13 cellular contexts compared by ENCODE assay signal in the genomic region with DNA sequence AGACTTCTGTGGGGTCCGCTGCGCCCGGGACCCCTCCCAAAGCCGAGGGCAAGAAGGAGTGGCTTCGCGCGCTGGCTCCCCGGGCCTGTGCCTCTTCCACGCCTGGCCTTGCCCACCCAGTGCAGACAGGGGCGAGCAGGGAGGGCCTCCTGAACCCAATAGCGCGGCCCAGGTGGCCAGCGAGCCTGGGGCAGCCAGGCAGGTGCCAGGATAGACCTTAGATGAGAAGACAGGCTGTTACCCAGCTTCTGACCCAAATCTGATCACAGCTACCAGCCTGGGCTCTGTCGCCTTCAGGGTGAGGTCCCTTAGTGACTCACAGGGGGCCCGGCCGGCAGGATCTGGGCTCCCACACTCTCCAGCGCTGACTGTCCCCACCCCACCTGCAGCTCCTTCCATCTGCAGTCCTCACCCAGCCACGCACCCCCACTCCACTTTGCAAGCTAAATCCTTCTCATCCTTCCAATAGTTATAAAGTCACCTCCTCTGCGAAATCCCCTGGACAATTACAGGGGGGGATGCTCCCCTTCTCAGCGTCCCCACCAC. TPM values are rescaled to one million over a fixed set of nuclear protein-coding genes. Genes with fewer than 3 reads are reported as not detected.
DNase-seq lines count a peak whose midpoint lies in the region; ATAC-seq and TF ChIP-seq lines count a peak whose summit lies in the region.
"Had no signal": no experiment of that assay in that cellular context is flagged by ENCODE, and none has a peak within 500 bp of the region (broad histone marks: within the 10 kb centered on the region; RNA-seq: fewer than 3 reads in every experiment).

No MANE protein-coding gene starts in this region.

- H3K27me3 ChIP-seq in left lung, result peaks cover 0 to 12% of the 10 kb centered on the region in 2 donors

- no peak overlapping the region for H3K27ac ChIP-seq in left lung
- H3K27ac ChIP-seq: VCaP had no signal

- CTCF ChIA-PET in WTC11 (lab: Charles Lee), result interaction anchor here (3.5 kb wide), 1 partner anchor 14 kb away, joined by 34 read pairs; no protein-coding TSS in a partner anchor

- H3K4me3 ChIP-seq in left lung, result peak overlapping the region; percentile 6 to 19

- ATAC-seq in left lung (peak; percentile 20), GM18498 (IDR thresholded peaks at IDR 0.05; ENCODE audit: unreplicated experiment) (no peak), WTC11 (no peak; the same call in 1 of the 2 replicates)
- peak; percentile 9 for ATAC-seq in stimulated activated effector memory CD8-positive, alpha-beta T cell treated with anti-CD3 and anti-CD28 coated beads, Interleukin-12 subunit alpha, Interleukin-12 subunit beta, amount 100 ng/mL, for 72 hours

- peaks cover 12% of the 10 kb centered on the region for H3K27me3 Mint-ChIP-seq in dendritic cell treated with granulocyte-macrophage colony-stimulating factor and Interleukin-4, amounts not matched to agents 40 ng/mL and 50 ng/mL, for 4 days
- no peaks in the 10 kb centered on the region; the same call in 1 of the 2 replicates for H3K27me3 Mint-ChIP-seq in WTC11 (ENCODE audit: low read depth)

- peaks cover 6 to 23% of the 10 kb centered on the region in 2 donors for H3K4me1 ChIP-seq in left lung

- peak overlapping the region; percentile 56 for H3K4me3 Mint-ChIP-seq in dendritic cell treated with granulocyte-macrophage colony-stimulating factor and Interleukin-4, amounts not matched to agents 40 ng/mL and 50 ng/mL, for 4 days
- no peak overlapping the region for H3K4me3 Mint-ChIP-seq in stimulated activated effector memory CD8-positive, alpha-beta T cell treated with anti-CD3 and anti-CD28 coated beads, Interleukin-12 subunit alpha, Interleukin-12 subunit beta, amount 100 ng/mL, for 72 hours
- no peak overlapping the region for H3K4me3 Mint-ChIP-seq in WTC11
- H3K4me3 Mint-ChIP-seq: activated naive CD8-positive, alpha-beta T cell treated with anti-CD3 and anti-CD28 coated beads, Interleukin-2, amount 10 ng/mL, durations not matched to agents 7 days and 5 days; natural killer cell treated with Interleukin-12 subunit alpha and Interleukin-12 subunit beta and Interleukin-15 and Interleukin-18, amount 100 ng/mL, for 72 hours had no signal

- POLR2A ChIA-PET in WTC11 (lab: Charles Lee), result no interaction called here

- intact Hi-C loops in dendritic cell treated with granulocyte-macrophage colony-stimulating factor and Interleukin-4, amounts not matched to agents 40 ng/mL and 50 ng/mL, for 4 days (cut with micrococcal nuclease), result no loop called here
- intact Hi-C loops in left lung (cut with DNase I), result no loop called here

- in situ Hi-C loops in GM13976 (cut with MboI; ENCODE audit: low sequenced_read_pairs, unreplicated experiment), result no loop called here

- H3K27ac Mint-ChIP-seq in dendritic cell treated with granulocyte-macrophage colony-stimulating factor and Interleukin-4, amounts not matched to agents 40 ng/mL and 50 ng/mL, for 4 days, result peak overlapping the region; percentile 12
- no peak overlapping the region for H3K27ac Mint-ChIP-seq in stimulated activated effector memory CD8-positive, alpha-beta T cell treated with anti-CD3 and anti-CD28 coated beads, Interleukin-12 subunit alpha, Interleukin-12 subunit beta, amount 100 ng/mL, for 72 hours
- no peak overlapping the region for H3K27ac Mint-ChIP-seq in WTC11
- H3K27ac Mint-ChIP-seq: activated naive CD8-positive, alpha-beta T cell treated with anti-CD3 and anti-CD28 coated beads, Interleukin-2, amount 10 ng/mL, durations not matched to agents 7 days and 5 days; natural killer cell treated with Interleukin-12 subunit alpha and Interleukin-12 subunit beta and Interleukin-15 and Interleukin-18, amount 100 ng/mL, for 72 hours had no signal

- H3K9me3 ChIP-seq in left lung, result no peaks in the 10 kb centered on the region

- peaks cover 26% of the 10 kb centered on the region for H3K4me1 Mint-ChIP-seq in dendritic cell treated with granulocyte-macrophage colony-stimulating factor and Interleukin-4, amounts not matched to agents 40 ng/mL and 50 ng/mL, for 4 days (ENCODE audit: low read depth)
- H3K4me1 Mint-ChIP-seq in stimulated activated effector memory CD8-positive, alpha-beta T cell treated with anti-CD3 and anti-CD28 coated beads, Interleukin-12 subunit alpha, Interleukin-12 subunit beta, amount 100 ng/mL, for 72 hours, result no peaks in the 10 kb centered on the region
- peaks cover 7% of the 10 kb centered on the region for H3K4me1 Mint-ChIP-seq in WTC11
- H3K4me1 Mint-ChIP-seq: activated naive CD8-positive, alpha-beta T cell treated with anti-CD3 and anti-CD28 coated beads, Interleukin-2, amount 10 ng/mL, durations not matched to agents 7 days and 5 days had no signal

- no peaks in the 10 kb centered on the region for H3K36me3 ChIP-seq in left lung

- H3K36me3 Mint-ChIP-seq in dendritic cell treated with granulocyte-macrophage colony-stimulating factor and Interleukin-4, amounts not matched to agents 40 ng/mL and 50 ng/mL, for 4 days (ENCODE audit: low read depth), result peaks cover under 1% of the 10 kb centered on the region
- no peaks in the 10 kb centered on the region for H3K36me3 Mint-ChIP-seq in stimulated activated effector memory CD8-positive, alpha-beta T cell treated with anti-CD3 and anti-CD28 coated beads, Interleukin-12 subunit alpha, Interleukin-12 subunit beta, amount 100 ng/mL, for 72 hours
- no peaks in the 10 kb centered on the region for H3K36me3 Mint-ChIP-seq in WTC11
- H3K36me3 Mint-ChIP-seq: activated naive CD8-positive, alpha-beta T cell treated with anti-CD3 and anti-CD28 coated beads, Interleukin-2, amount 10 ng/mL, durations not matched to agents 7 days and 5 days; natural killer cell treated with Interleukin-12 subunit alpha and Interleukin-12 subunit beta and Interleukin-15 and Interleukin-18, amount 100 ng/mL, for 72 hours had no signal

- peak; percentile 22 for DNase-seq in GM13976 (ENCODE audit: low spot score)
- no peak for DNase-seq in left lung
- DNase-seq in stimulated activated effector memory CD8-positive, alpha-beta T cell treated with anti-CD3 and anti-CD28 coated beads, Interleukin-12 subunit alpha, Interleukin-12 subunit beta, amount 100 ng/mL, for 72 hours (ENCODE audit: low spot score in 2 of 2), result no peak
- no peak for DNase-seq in NCI-H2196 treated with DMSO at 0.1 percent for 48 hours (lab: John Stamatoyannopoulos, UW; ENCODE audit: unreplicated experiment)
- DNase-seq in WTC11 (ENCODE audit: low spot score), result no peak
- DNase-seq in mesenteric fat pad (ENCODE audit: low spot score), result no peak
- DNase-seq: activated naive CD8-positive, alpha-beta T cell treated with anti-CD3 and anti-CD28 coated beads, Interleukin-2, amount 10 ng/mL, durations not matched to agents 7 days and 5 days had no signal

- TF ChIP-seq CTCF in GM13976 (IDR thresholded peaks at IDR 0.05; ENCODE audit: borderline replicate concordance, control extremely low read depth, extremely low read depth, insufficient read depth, missing control alignments) (no peak), left lung (IDR thresholded peaks at IDR 0.05) (no peak), WTC11 (IDR thresholded peaks at IDR 0.05) (no peak)

- no peaks in the 10 kb centered on the region for H3K9me3 Mint-ChIP-seq in dendritic cell treated with granulocyte-macrophage colony-stimulating factor and Interleukin-4, amounts not matched to agents 40 ng/mL and 50 ng/mL, for 4 days
- no peaks in the 10 kb centered on the region for H3K9me3 Mint-ChIP-seq in stimulated activated effector memory CD8-positive, alpha-beta T cell treated with anti-CD3 and anti-CD28 coated beads, Interleukin-12 subunit alpha, Interleukin-12 subunit beta, amount 100 ng/mL, for 72 hours
- H3K9me3 Mint-ChIP-seq in WTC11, result no peaks in the 10 kb centered on the region
- H3K9me3 Mint-ChIP-seq: activated naive CD8-positive, alpha-beta T cell treated with anti-CD3 and anti-CD28 coated beads, Interleukin-2, amount 10 ng/mL, durations not matched to agents 7 days and 5 days; natural killer cell treated with Interleukin-12 subunit alpha and Interleukin-12 subunit beta and Interleukin-15 and Interleukin-18, amount 100 ng/mL, for 72 hours had no signal

TF ChIP-seq in WTC11, 78 proteins besides CTCF, POLR2A, EP300 and RAD21 (continues in another document):
- TF ChIP-seq NR1H2 (CRISPR knock-in tag; IDR thresholded peaks at IDR 0.05), result no peak
- no peak for TF ChIP-seq EMX1 (CRISPR knock-in tag; IDR thresholded peaks at IDR 0.05)
- no peak for TF ChIP-seq SP1 (CRISPR knock-in tag; conservative IDR thresholded peaks at IDR 0.05)
- TF ChIP-seq, protein P1, sequence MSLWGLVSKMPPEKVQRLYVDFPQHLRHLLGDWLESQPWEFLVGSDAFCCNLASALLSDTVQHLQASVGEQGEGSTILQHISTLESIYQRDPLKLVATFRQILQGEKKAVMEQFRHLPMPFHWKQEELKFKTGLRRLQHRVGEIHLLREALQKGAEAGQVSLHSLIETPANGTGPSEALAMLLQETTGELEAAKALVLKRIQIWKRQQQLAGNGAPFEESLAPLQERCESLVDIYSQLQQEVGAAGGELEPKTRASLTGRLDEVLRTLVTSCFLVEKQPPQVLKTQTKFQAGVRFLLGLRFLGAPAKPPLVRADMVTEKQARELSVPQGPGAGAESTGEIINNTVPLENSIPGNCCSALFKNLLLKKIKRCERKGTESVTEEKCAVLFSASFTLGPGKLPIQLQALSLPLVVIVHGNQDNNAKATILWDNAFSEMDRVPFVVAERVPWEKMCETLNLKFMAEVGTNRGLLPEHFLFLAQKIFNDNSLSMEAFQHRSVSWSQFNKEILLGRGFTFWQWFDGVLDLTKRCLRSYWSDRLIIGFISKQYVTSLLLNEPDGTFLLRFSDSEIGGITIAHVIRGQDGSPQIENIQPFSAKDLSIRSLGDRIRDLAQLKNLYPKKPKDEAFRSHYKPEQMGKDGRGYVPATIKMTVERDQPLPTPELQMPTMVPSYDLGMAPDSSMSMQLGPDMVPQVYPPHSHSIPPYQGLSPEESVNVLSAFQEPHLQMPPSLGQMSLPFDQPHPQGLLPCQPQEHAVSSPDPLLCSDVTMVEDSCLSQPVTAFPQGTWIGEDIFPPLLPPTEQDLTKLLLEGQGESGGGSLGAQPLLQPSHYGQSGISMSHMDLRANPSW (CRISPR knock-in tag; conservative IDR thresholded peaks at IDR 0.05; ENCODE audit: low read depth), result no peak
- TF ChIP-seq, protein P2, sequence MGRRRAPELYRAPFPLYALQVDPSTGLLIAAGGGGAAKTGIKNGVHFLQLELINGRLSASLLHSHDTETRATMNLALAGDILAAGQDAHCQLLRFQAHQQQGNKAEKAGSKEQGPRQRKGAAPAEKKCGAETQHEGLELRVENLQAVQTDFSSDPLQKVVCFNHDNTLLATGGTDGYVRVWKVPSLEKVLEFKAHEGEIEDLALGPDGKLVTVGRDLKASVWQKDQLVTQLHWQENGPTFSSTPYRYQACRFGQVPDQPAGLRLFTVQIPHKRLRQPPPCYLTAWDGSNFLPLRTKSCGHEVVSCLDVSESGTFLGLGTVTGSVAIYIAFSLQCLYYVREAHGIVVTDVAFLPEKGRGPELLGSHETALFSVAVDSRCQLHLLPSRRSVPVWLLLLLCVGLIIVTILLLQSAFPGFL (CRISPR knock-in tag; IDR thresholded peaks at IDR 0.05; ENCODE audit: borderline replicate concordance), result no peak

RNA-seq across cellular contexts. Expression of a gene that starts 9.6 kb away (rescaled TPM):
- total RNA-seq in left lung (not detected), WTC11 (2021) (not detected in 3 replicates), mesenteric fat pad (not detected)
- total RNA-seq: activated naive CD8-positive, alpha-beta T cell treated with anti-CD3 and anti-CD28 coated beads, Interleukin-2, amount 10 ng/mL, durations not matched to agents 7 days and 5 days; frontal cortex; M059J; natural killer cell treated with Interleukin-12 subunit alpha and Interleukin-12 subunit beta and Interleukin-15 and Interleukin-18, amount 100 ng/mL, for 72 hours had no signal

RNA-seq across cellular contexts. Expression of a gene that starts 25.8 kb away (rescaled TPM):
- total RNA-seq in left lung (not detected), WTC11 (2021) (not detected in 3 replicates), mesenteric fat pad (not detected)
- total RNA-seq: activated naive CD8-positive, alpha-beta T cell treated with anti-CD3 and anti-CD28 coated beads, Interleukin-2, amount 10 ng/mL, durations not matched to agents 7 days and 5 days; frontal cortex; M059J; natural killer cell treated with Interleukin-12 subunit alpha and Interleukin-12 subunit beta and Interleukin-15 and Interleukin-18, amount 100 ng/mL, for 72 hours had no signal

Comparison
In these comparisons a context has a peak if more than half of its experiments do, and no peak if none do; other contexts are left out.
1. ATAC-seq: peak in left lung (single experiment) and stimulated activated effector memory CD8-positive, alpha-beta T cell treated with anti-CD3 and anti-CD28 coated beads, Interleukin-12 subunit alpha, Interleukin-12 subunit beta, amount 100 ng/mL, for 72 hours (single experiment); none in GM18498 (single experiment) and WTC11 (single experiment).